Comparison of ENCODE assay signal across 1 cellular context in genomic region chr12:27463826-27464554, GRCh38.
TF ChIP-seq lines count a peak whose summit lies in the region.

No MANE protein-coding gene starts in this region.

TF ChIP-seq in HepG2, 621 proteins besides CTCF, POLR2A, EP300 and RAD21:
- no peak for TF ChIP-seq MAF1 (CRISPR knock-in tag; IDR thresholded peaks at IDR 0.05; ENCODE audit: borderline replicate concordance)
- no peak for TF ChIP-seq ZNF350 (CRISPR knock-in tag; IDR thresholded peaks at IDR 0.05; ENCODE audit: borderline replicate concordance, low read depth)
- TF ChIP-seq STAG1 (CRISPR knock-in tag; IDR thresholded peaks at IDR 0.05) = 0 out of 2 replicates have a peak, but pooled peaks have one; percentile 12
